8 cellular contexts compared by ENCODE assay signal in genomic region chr22:22848364-22848866, GRCh38. TPM values are rescaled to one million over a fixed set of nuclear protein-coding genes. Genes with fewer than 3 reads are reported as not detected.
A peak's percentile ranks its signal among the peaks of the same experiment; 100 is the strongest.
DNase-seq lines count a peak whose midpoint lies in the region; ATAC-seq and TF ChIP-seq lines count a peak whose summit lies in the region.

No MANE protein-coding gene starts in this region.

- DNase-seq in DMS 273 (lab: John Stamatoyannopoulos, UW; ENCODE audit: unreplicated experiment) (peak; percentile 70), DMS 273 treated with DMSO at 0.1 percent for 48 hours (lab: John Stamatoyannopoulos, UW) (no peak), NCI-H1105 treated with DMSO at 0.1 percent for 48 hours (lab: John Stamatoyannopoulos, UW) (peak; percentile 54), mesothelial cell of epicardium (ENCODE audit: low spot score in 2 of 2, unreplicated experiment in 2 of 2) (peak; percentile 48 to 75)
- DNase-seq in activated CD4-positive, alpha-beta T cell treated with anti-CD3 and anti-CD28 coated beads, Interleukin-2, amount 50 U/mL, for 4 hours = peak; percentile 63 to 64
- peak; percentile 64 to 66 (median 65) for DNase-seq in effector memory CD8-positive, alpha-beta T cell
- DNase-seq in stimulated activated CD8-positive, alpha-beta memory T cell treated with anti-CD3 and anti-CD28 coated beads, Interleukin-4, amount 100 ng/mL, for 1 hour (ENCODE audit: low read depth in 2 of 2, low spot score in 1 of 2) = peak; percentile 28 to 54

- peak; percentile 73 for TF ChIP-seq CTCF in mesothelial cell of epicardium (IDR thresholded peaks at IDR 0.05; ENCODE audit: unreplicated experiment)

- no peaks in the 10 kb centered on the region for H3K36me3 Mint-ChIP-seq in effector memory CD8-positive, alpha-beta T cell (ENCODE audit: insufficient read depth)
- H3K36me3 Mint-ChIP-seq in mesothelial cell of epicardium = no peaks in the 10 kb centered on the region

- H3K27me3 Mint-ChIP-seq in effector memory CD8-positive, alpha-beta T cell = no peaks in the 10 kb centered on the region
- peaks cover 82% of the 10 kb centered on the region for H3K27me3 Mint-ChIP-seq in mesothelial cell of epicardium (ENCODE audit: low read depth)

- ATAC-seq in effector memory CD8-positive, alpha-beta T cell (replicated peaks) = peak; percentile 85
- no peak for ATAC-seq in GM18861 (IDR thresholded peaks at IDR 0.05; ENCODE audit: unreplicated experiment)

- H3K4me1 Mint-ChIP-seq in effector memory CD8-positive, alpha-beta T cell (ENCODE audit: low read depth in 2 of 2) = peaks cover 36 to 52% of the 10 kb centered on the region in 2 donors
- H3K4me1 Mint-ChIP-seq in mesothelial cell of epicardium = no peaks in the 10 kb centered on the region

- H3K4me3 Mint-ChIP-seq in effector memory CD8-positive, alpha-beta T cell = no peak overlapping the region
- no peak overlapping the region for H3K4me3 Mint-ChIP-seq in mesothelial cell of epicardium

- H3K9me3 Mint-ChIP-seq in effector memory CD8-positive, alpha-beta T cell = no peaks in the 10 kb centered on the region
- peaks cover 3% of the 10 kb centered on the region for H3K9me3 Mint-ChIP-seq in mesothelial cell of epicardium

- H3K27ac Mint-ChIP-seq in effector memory CD8-positive, alpha-beta T cell = peak overlapping the region; percentile 58 to 69
- no peak overlapping the region for H3K27ac Mint-ChIP-seq in mesothelial cell of epicardium

RNA-seq across cellular contexts. Expression of gene IGLL5, which starts 39.2 kb away (rescaled TPM):
- total RNA-seq in mesothelial cell of epicardium = not detected in 3 replicates
